ENCODE assay signal across 1 cellular context in the genomic region with DNA sequence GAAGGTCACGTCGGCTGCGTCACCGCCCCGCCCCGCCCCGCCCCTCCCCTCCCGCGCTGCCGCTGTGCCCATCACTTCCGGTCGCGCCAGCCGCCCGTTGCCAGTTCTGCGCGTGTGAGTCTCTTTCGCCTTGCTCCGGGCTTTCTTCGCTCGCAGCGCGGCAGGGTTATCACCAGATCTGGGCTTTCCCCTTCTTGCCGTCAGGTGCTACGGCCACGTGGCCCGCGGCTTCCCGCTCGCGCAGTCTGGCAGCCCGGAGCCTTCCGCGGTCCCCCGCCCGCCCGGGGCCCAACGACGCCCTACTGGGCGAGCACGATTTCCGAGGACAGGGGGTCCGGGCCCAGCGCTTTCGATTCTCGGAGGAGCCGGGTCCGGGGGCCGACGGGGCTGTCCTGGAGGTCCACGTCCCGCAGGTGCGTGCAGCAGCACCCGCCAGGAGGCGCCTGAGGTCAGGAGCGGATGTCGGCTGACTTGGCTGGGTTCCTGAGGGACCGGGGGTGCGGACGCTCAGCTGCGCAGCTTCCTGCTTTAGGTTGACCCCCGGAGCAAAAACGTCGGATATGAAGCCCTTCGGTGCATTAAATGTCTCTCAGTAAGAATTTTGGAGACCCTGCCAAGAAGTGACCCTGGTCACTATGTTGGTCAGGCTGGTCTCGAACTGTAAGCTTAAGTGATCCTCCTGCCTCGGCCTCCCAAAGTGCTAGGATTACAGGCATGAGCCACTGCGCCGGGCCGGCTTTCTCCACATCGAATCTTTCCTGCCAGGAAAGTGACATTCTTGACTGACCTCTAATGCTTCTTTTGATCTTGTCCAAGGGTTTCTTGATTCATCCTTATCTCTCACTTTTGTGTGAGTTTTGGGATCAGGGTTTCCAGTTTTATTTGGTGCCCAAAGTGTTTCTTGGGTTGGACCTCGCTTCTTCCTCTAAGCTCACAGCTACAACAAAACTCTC.
TF ChIP-seq lines count a peak whose summit lies in the region.

A gene with protein sequence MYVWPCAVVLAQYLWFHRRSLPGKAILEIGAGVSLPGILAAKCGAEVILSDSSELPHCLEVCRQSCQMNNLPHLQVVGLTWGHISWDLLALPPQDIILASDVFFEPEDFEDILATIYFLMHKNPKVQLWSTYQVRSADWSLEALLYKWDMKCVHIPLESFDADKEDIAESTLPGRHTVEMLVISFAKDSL (plus strand): TSS at position 74 of the 953 bp plus-strand sequence. CDS start 2,872 bp downstream, outside the sequence.

TF ChIP-seq in A549, 52 proteins besides CTCF, POLR2A, EP300 and RAD21 (continued from another document):
- TF ChIP-seq, protein P1, sequence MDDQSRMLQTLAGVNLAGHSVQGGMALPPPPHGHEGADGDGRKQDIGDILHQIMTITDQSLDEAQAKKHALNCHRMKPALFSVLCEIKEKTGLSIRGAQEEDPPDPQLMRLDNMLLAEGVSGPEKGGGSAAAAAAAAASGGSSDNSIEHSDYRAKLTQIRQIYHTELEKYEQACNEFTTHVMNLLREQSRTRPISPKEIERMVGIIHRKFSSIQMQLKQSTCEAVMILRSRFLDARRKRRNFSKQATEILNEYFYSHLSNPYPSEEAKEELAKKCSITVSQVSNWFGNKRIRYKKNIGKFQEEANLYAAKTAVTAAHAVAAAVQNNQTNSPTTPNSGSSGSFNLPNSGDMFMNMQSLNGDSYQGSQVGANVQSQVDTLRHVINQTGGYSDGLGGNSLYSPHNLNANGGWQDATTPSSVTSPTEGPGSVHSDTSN (IDR thresholded peaks at IDR 0.05), result no peak
- no peak for TF ChIP-seq NPAS2 (CRISPR knock-in tag; IDR thresholded peaks at IDR 0.05; ENCODE audit: borderline replicate concordance)
- peak; percentile 81 for TF ChIP-seq MAX (IDR thresholded peaks at IDR 0.05)
- peak; percentile 84; the same call in 1 of the 2 replicates for TF ChIP-seq PHF8 (IDR thresholded peaks at IDR 0.05; ENCODE audit: borderline replicate concordance, low read depth)
- no peak for TF ChIP-seq POLR2AphosphoS2 (conservative IDR thresholded peaks at IDR 0.05; ENCODE audit: low read length)
- peak; percentile 69 for TF ChIP-seq SMC3 (IDR thresholded peaks at IDR 0.05)
- no peak for TF ChIP-seq ZNF302 (CRISPR knock-in tag; IDR thresholded peaks at IDR 0.05)
- TF ChIP-seq TFCP2L1 (CRISPR knock-in tag; IDR thresholded peaks at IDR 0.05), result peak; percentile 52; the same call in 1 of the 2 replicates
- no peak for TF ChIP-seq HEYL (CRISPR knock-in tag; IDR thresholded peaks at IDR 0.05)
- no peak for TF ChIP-seq ZSCAN20 (CRISPR knock-in tag; IDR thresholded peaks at IDR 0.05)
- no peak for TF ChIP-seq FOSL2 (IDR thresholded peaks at IDR 0.05)
- TF ChIP-seq FOSL2 (CRISPR knock-in tag; IDR thresholded peaks at IDR 0.05), result peak; percentile 17; the same call in 1 of the 2 replicates
- TF ChIP-seq ZFP36 (IDR thresholded peaks at IDR 0.05; ENCODE audit: borderline replicate concordance, partially characterized antibody), result no peak
- no peak for TF ChIP-seq NFE2L2 (conservative IDR thresholded peaks at IDR 0.05; ENCODE audit: low read length)
- no peak for TF ChIP-seq HES2 (IDR thresholded peaks at IDR 0.05)
- no peak for TF ChIP-seq MAFK (IDR thresholded peaks at IDR 0.05; ENCODE audit: partially characterized antibody)
- TF ChIP-seq CHD2 (IDR thresholded peaks at IDR 0.05; ENCODE audit: low read length, partially characterized antibody), result no peak
- no peak for TF ChIP-seq KDM1A (IDR thresholded peaks at IDR 0.05; ENCODE audit: low read depth)
- peak; percentile 68 for TF ChIP-seq USF2 (IDR thresholded peaks at IDR 0.05)
- TF ChIP-seq ATOH8 (CRISPR knock-in tag; IDR thresholded peaks at IDR 0.05; ENCODE audit: low read depth), result no peak
- TF ChIP-seq BHLHE40 (IDR thresholded peaks at IDR 0.05; ENCODE audit: low read depth, low read length), result peak; percentile 84
- TF ChIP-seq HOXA7 (CRISPR knock-in tag; IDR thresholded peaks at IDR 0.05), result no peak
- no peak for TF ChIP-seq FOXS1 (CRISPR knock-in tag; IDR thresholded peaks at IDR 0.05)
- peak; percentile 56 to 90; a peak in 4 of 5 replicates for TF ChIP-seq JUN (IDR thresholded peaks at IDR 0.05)
- TF ChIP-seq KDM5A (IDR thresholded peaks at IDR 0.05), result peak; percentile 71
- peak; percentile 81 for TF ChIP-seq MYC (IDR thresholded peaks at IDR 0.05; ENCODE audit: borderline replicate concordance, low read length)
- no peak for TF ChIP-seq CEBPB (IDR thresholded peaks at IDR 0.05)
- no peak for TF ChIP-seq HDAC2 (IDR thresholded peaks at IDR 0.05)
- no peak for TF ChIP-seq ESRRA (IDR thresholded peaks at IDR 0.05; ENCODE audit: borderline replicate concordance, low read length)
- 0 out of 2 replicates have a peak, but pooled peaks have one; percentile 6 for TF ChIP-seq ELK1 (IDR thresholded peaks at IDR 0.05; ENCODE audit: low read depth, low read length)
- no peak for TF ChIP-seq HOXB5 (CRISPR knock-in tag; IDR thresholded peaks at IDR 0.05)
- TF ChIP-seq JUNB (IDR thresholded peaks at IDR 0.05), result no peak
- no peak for TF ChIP-seq NR3C1 (IDR thresholded peaks at IDR 0.05)
- no peak for TF ChIP-seq CHD4 (IDR thresholded peaks at IDR 0.05; ENCODE audit: borderline replicate concordance)
- no peak for TF ChIP-seq HOXB13 (CRISPR knock-in tag; IDR thresholded peaks at IDR 0.05; ENCODE audit: low read depth)
- TF ChIP-seq, protein P2, sequence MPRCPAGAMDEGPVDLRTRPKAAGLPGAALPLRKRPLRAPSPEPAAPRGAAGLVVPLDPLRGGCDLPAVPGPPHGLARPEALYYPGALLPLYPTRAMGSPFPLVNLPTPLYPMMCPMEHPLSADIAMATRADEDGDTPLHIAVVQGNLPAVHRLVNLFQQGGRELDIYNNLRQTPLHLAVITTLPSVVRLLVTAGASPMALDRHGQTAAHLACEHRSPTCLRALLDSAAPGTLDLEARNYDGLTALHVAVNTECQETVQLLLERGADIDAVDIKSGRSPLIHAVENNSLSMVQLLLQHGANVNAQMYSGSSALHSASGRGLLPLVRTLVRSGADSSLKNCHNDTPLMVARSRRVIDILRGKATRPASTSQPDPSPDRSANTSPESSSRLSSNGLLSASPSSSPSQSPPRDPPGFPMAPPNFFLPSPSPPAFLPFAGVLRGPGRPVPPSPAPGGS (IDR thresholded peaks at IDR 0.05), result peak; percentile 89; the same call in 2 of the 3 replicates
